In genomic region chrX:140180585-140180984, GRCh38 we compare ENCODE assay signal across 20 cellular contexts.
DNase-seq lines count a peak whose midpoint lies in the region; TF ChIP-seq lines count a peak whose summit lies in the region.
"Had no signal": no experiment of that assay in that cellular context is flagged by ENCODE, and none has a peak within 500 bp of the region (broad histone marks: within the 10 kb centered on the region; RNA-seq: fewer than 3 reads in every experiment).

No MANE protein-coding gene starts in this region.

- TF ChIP-seq POLR2A in suprapubic skin (IDR thresholded peaks at IDR 0.05) = no peak

- no peak overlapping the region for H3K27ac ChIP-seq in suprapubic skin
- H3K27ac ChIP-seq: adrenal gland, colonic mucosa, VCaP had no signal

- WGBS in suprapubic skin = 54% methylated on average over 3 of the region's 3 CpGs

- DNase-seq in A172 (ENCODE audit: low spot score) (peak; percentile 49), HPDE6-E6E7 (ENCODE audit: extremely low spot score) (peak; percentile 26), SW480 (ENCODE audit: low spot score) (peak; percentile 20), fibroblast of pulmonary artery (ENCODE audit: low read depth) (peak; percentile 66), NCI-H510A (lab: John Stamatoyannopoulos, UW) (no peak), SKM-1 treated with dmso at 0.1 percent for 144 hours (lab: John Stamatoyannopoulos, UW; ENCODE audit: unreplicated experiment) (no peak), nucleus accumbens (lab: John Stamatoyannopoulos, UW) (no peak), suprapubic skin (ENCODE audit: low spot score in 2 of 2) (no peak)
- DNase-seq: activated gamma-delta T cell treated with Interleukin-2 at 50 U/mL for 16 hours, activated T-cell treated with anti-CD3 and anti-CD28 coated beads for 4 hours, adrenal gland, C1 segment of cervical spinal cord, colonic mucosa, foreskin melanocyte, H9, left colon, NCI-H187 treated with DMSO at 0.1 percent for 48 hours, Right ventricle myocardium superior had no signal

- H3K9me3 ChIP-seq in suprapubic skin = no peaks in the 10 kb centered on the region
- H3K9me3 ChIP-seq: adrenal gland, colonic mucosa had no signal

- TF ChIP-seq EP300 in suprapubic skin (IDR thresholded peaks at IDR 0.05) = no peak

- H3K36me3 ChIP-seq in suprapubic skin = no peaks in the 10 kb centered on the region
- H3K36me3 ChIP-seq: adrenal gland, colonic mucosa had no signal

- H3K27me3 ChIP-seq in suprapubic skin = no peaks in the 10 kb centered on the region
- H3K27me3 ChIP-seq: adrenal gland, colonic mucosa had no signal

- no peaks in the 10 kb centered on the region for H3K4me1 ChIP-seq in suprapubic skin
- H3K4me1 ChIP-seq: adrenal gland, colonic mucosa had no signal

- no peak overlapping the region for H3K4me3 ChIP-seq in fibroblast of pulmonary artery (replicated peaks; ENCODE audit: low read depth, low read length)
- H3K4me3 ChIP-seq in suprapubic skin = no peak overlapping the region
- H3K4me3 ChIP-seq: adrenal gland, colonic mucosa, GM12878 had no signal

- TF ChIP-seq CTCF in fibroblast of pulmonary artery (IDR thresholded peaks at IDR 0.05; ENCODE audit: low read length, missing control alignments) = no peak
- TF ChIP-seq CTCF in suprapubic skin (IDR thresholded peaks at IDR 0.05) = no peak

Comparison
In these comparisons a context has a peak if more than half of its experiments do, and no peak if none do; other contexts are left out.
1. DNase-seq: peak in A172 (single experiment), HPDE6-E6E7 (single experiment), SW480 (single experiment) and fibroblast of pulmonary artery (single experiment); none in NCI-H510A (single experiment), SKM-1 treated with dmso at 0.1 percent for 144 hours (single experiment), nucleus accumbens (0 of 56) and suprapubic skin (0 of 2).